In the genomic region with DNA sequence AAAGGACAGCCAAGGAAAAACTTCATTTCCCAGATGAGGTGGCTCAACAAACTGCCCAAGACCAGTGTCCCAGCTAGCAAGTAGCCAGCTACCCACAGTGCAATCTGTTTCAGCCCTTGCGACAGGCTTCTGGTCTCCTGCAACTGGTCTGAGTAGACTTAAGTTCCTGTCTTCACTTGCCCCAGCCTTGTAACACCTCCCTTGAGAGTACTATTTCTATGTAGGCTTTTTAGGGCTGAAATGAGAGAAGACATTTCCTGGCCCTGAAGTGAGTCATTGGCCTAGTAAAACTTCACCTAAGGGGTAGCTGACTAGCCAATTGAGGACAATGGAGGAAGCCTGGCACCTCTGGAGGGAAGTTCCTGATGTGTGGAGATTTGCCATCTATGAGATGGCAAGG, we compare ENCODE assay signal across 10 cellular contexts.
DNase-seq lines count a peak whose midpoint lies in the region; ATAC-seq, FAIRE-seq and TF ChIP-seq lines count a peak whose summit lies in the region.
"Had no signal": no experiment of that assay in that cellular context is flagged by ENCODE, and none has a peak within 500 bp of the region (broad histone marks: within the 10 kb centered on the region; RNA-seq: fewer than 3 reads in every experiment).

No MANE protein-coding gene starts in this region.

- intact Hi-C loops in MCF 10A (cut with micrococcal nuclease) (no loop called here), breast epithelium (cut with DNase I; ENCODE audit: low total_unique reads) (no loop called here), left ventricle myocardium superior (cut with micrococcal nuclease) (no loop called here)

- DNase-seq in MCF 10A (ENCODE audit: unreplicated experiment) (peak; percentile 94), breast epithelium (ENCODE audit: low spot score in 2 of 2) (no peak), bronchial epithelial cell (ENCODE audit: low read depth) (peak; percentile 99), NCI-H526 treated with DMSO at 0.1 percent for 48 hours (lab: John Stamatoyannopoulos, UW) (no peak), GM13976 (ENCODE audit: low spot score) (no peak), left ventricle myocardium superior (no peak)
- DNase-seq: activated CD4-positive, alpha-beta T cell treated with anti-CD3 and anti-CD28 coated beads, Interleukin-2, amount 50 U/mL, for 1 hour; CD4-positive, CD25-positive, alpha-beta regulatory T cell had no signal

- peaks cover 16% of the 10 kb centered on the region for H3K4me1 Mint-ChIP-seq in MCF 10A (ENCODE audit: insufficient read depth, unreplicated experiment)

- no peaks in the 10 kb centered on the region for H3K27me3 ChIP-seq in breast epithelium
- no peaks in the 10 kb centered on the region for H3K27me3 ChIP-seq in bronchial epithelial cell (ENCODE audit: control insufficient read depth, insufficient read depth, low read length)

- TF ChIP-seq POLR2A in breast epithelium (IDR thresholded peaks at IDR 0.05): no peak

- H3K36me3 ChIP-seq in breast epithelium: no peaks in the 10 kb centered on the region
- no peaks in the 10 kb centered on the region for H3K36me3 ChIP-seq in bronchial epithelial cell (ENCODE audit: control insufficient read depth, insufficient read depth, low read length)

- no peaks in the 10 kb centered on the region for H3K27me3 Mint-ChIP-seq in MCF 10A (ENCODE audit: insufficient read depth, unreplicated experiment)
- H3K27me3 Mint-ChIP-seq: CD4-positive, CD25-positive, alpha-beta regulatory T cell had no signal

- no peaks in the 10 kb centered on the region for H3K4me1 ChIP-seq in breast epithelium

- H3K9me3 ChIP-seq in breast epithelium: no peaks in the 10 kb centered on the region

- H3K9me3 Mint-ChIP-seq in MCF 10A (ENCODE audit: unreplicated experiment): no peaks in the 10 kb centered on the region

- H3K4me3 Mint-ChIP-seq in MCF 10A (ENCODE audit: unreplicated experiment): no peak overlapping the region
- H3K4me3 Mint-ChIP-seq: CD4-positive, CD25-positive, alpha-beta regulatory T cell had no signal

- no peak for TF ChIP-seq CTCF in MCF 10A (IDR thresholded peaks at IDR 0.05; ENCODE audit: unreplicated experiment)
- no peak for TF ChIP-seq CTCF in breast epithelium (IDR thresholded peaks at IDR 0.05)
- no peak for TF ChIP-seq CTCF in bronchial epithelial cell (IDR thresholded peaks at IDR 0.05; ENCODE audit: insufficient read depth, low read length, severe bottlenecking)
- TF ChIP-seq CTCF in GM13976 (IDR thresholded peaks at IDR 0.05; ENCODE audit: borderline replicate concordance, control extremely low read depth, extremely low read depth, insufficient read depth, missing control alignments): no peak

- in situ Hi-C loops in GM13976 (cut with MboI; ENCODE audit: low sequenced_read_pairs, unreplicated experiment): no loop called here

- H3K4me3 ChIP-seq in breast epithelium (no peak overlapping the region), bronchial epithelial cell (ENCODE audit: low read depth, low read length) (no peak overlapping the region)

- BruUV-seq in MCF 10A (replicated peaks; lab: Mats Ljungman, UMichigan): no TSS peak

- POLR2A ChIA-PET in MCF 10A (lab: Yijun Ruan, JAX): interaction anchor here (0.8 to 3.5 kb wide), 9 partner anchors 9 to 230 kb away, joined by 3 to 75 read pairs (median 5); a partner anchor contains a TSS

- peak overlapping the region in 1 of 2 donors; percentile 5 for H3K27ac ChIP-seq in breast epithelium

- ATAC-seq in HG03354 (IDR thresholded peaks at IDR 0.05; ENCODE audit: poor library complexity, severe bottlenecking, unreplicated experiment) (peak; percentile 94), left ventricle myocardium superior (no peak), GM21723 (IDR thresholded peaks at IDR 0.05; ENCODE audit: unreplicated experiment) (no peak)

- H3K27ac Mint-ChIP-seq in MCF 10A (ENCODE audit: low read depth, unreplicated experiment): peak overlapping the region; percentile 77

- peaks cover 7% of the 10 kb centered on the region for H3K36me3 Mint-ChIP-seq in MCF 10A (ENCODE audit: insufficient read depth, unreplicated experiment)

- peak; percentile 68 for FAIRE-seq in bronchial epithelial cell (lab: Jason Lieb, UNC)

- CTCF ChIA-PET in MCF 10A (lab: Yijun Ruan, JAX): interaction anchor here (0.8 kb wide), 1 partner anchor 12 kb away, joined by 4 read pairs; no protein-coding TSS in a partner anchor

Comparison
In these comparisons a context has a peak if more than half of its experiments do, and no peak if none do; other contexts are left out.
1. DNase-seq: peak in MCF 10A (single experiment) and bronchial epithelial cell (single experiment); none in breast epithelium (0 of 2), NCI-H526 treated with DMSO at 0.1 percent for 48 hours (single experiment), GM13976 (single experiment) and left ventricle myocardium superior (single experiment).